In genomic region chr2:179049546-179050311, GRCh38 we compare ENCODE assay signal across 8 cellular contexts. TPM values are rescaled to one million over a fixed set of nuclear protein-coding genes. Genes with fewer than 3 reads are reported as not detected.
DNase-seq lines count a peak whose midpoint lies in the region; ATAC-seq and TF ChIP-seq lines count a peak whose summit lies in the region.

Gene CCDC141 (minus strand): TSS chr2:179050137. CDS start chr2:179049941, 196 bp downstream.

- no peaks in the 10 kb centered on the region for H3K9me2 ChIP-seq in OCI-LY7 (ENCODE audit: insufficient read depth, low read length)

- no TSS peak for BruUV-seq in OCI-LY7 (replicated peaks; lab: Mats Ljungman, UMichigan)

- H3K79me2 ChIP-seq in OCI-LY7 (ENCODE audit: insufficient read depth, low read depth, low read length): no peaks in the 10 kb centered on the region
- no peaks in the 10 kb centered on the region for H3K79me2 ChIP-seq in fibroblast of lung (ENCODE audit: control insufficient read depth, insufficient read depth, low read length)

- DNase-seq in OCI-LY7 (ENCODE audit: low spot score) (peak; percentile 24), fibroblast of lung (ENCODE audit: low read depth in 2 of 2) (peak in 1 of 2 donors; percentile 20), occipital lobe (lab: John Stamatoyannopoulos, UW) (no peak), dorsolateral prefrontal cortex (no peak), DMS114 treated with DMSO at 0.1 percent for 48 hours (lab: John Stamatoyannopoulos, UW; ENCODE audit: unreplicated experiment) (no peak)

- no peaks in the 10 kb centered on the region for H4K20me1 ChIP-seq in OCI-LY7 (ENCODE audit: insufficient read depth, low read length)
- H4K20me1 ChIP-seq in fibroblast of lung (ENCODE audit: control insufficient read depth, extremely low read depth, insufficient read depth, low read length): no peaks in the 10 kb centered on the region

- H3K27ac ChIP-seq in OCI-LY7 (ENCODE audit: low read depth, low read length, poor library complexity, severe bottlenecking) (no peak within 1 kb of the TSS), fibroblast of lung (ENCODE audit: insufficient read depth, low read length) (no peak within 1 kb of the TSS), dorsolateral prefrontal cortex (peak within 1 kb of the TSS in 1 of 59 donors; percentile 2)

- ATAC-seq in GM19025 (IDR thresholded peaks at IDR 0.05; ENCODE audit: low read depth, unreplicated experiment) (peak; percentile 51), HG02852 (IDR thresholded peaks at IDR 0.05; ENCODE audit: unreplicated experiment) (peak; percentile 74)

- POLR2A ChIA-PET in OCI-LY7 (lab: Charles Lee): interaction anchor here (0.6 to 4.6 kb wide), 15 partner anchors 8 to 1931 kb away, joined by 3 to 26 read pairs (median 4); no protein-coding TSS in a partner anchor

- CTCF ChIA-PET in OCI-LY7 (lab: Charles Lee; ENCODE audit: unreplicated experiment): interaction anchor here (0.9 kb wide), 1 partner anchor 19 kb away, joined by 3 read pairs; no protein-coding TSS in a partner anchor

- H3K36me3 ChIP-seq in OCI-LY7 (ENCODE audit: insufficient read depth, low read length): no peaks in the 10 kb centered on the region
- H3K36me3 ChIP-seq in fibroblast of lung (ENCODE audit: control insufficient read depth, insufficient read depth, low read length): no peaks in the 10 kb centered on the region
- no peaks in the 10 kb centered on the region for H3K36me3 ChIP-seq in skeletal muscle satellite cell (ENCODE audit: insufficient read depth, low read length)

- H3K4me3 ChIP-seq in OCI-LY7 (ENCODE audit: low read depth, low read length, poor library complexity, severe bottlenecking): no peak within 1 kb of the TSS
- H3K4me3 ChIP-seq in fibroblast of lung (replicated peaks in 1 of 4; ENCODE audit: control extremely low read depth in 1 of 4, insufficient read depth in 1 of 4, low read depth in 3 of 4, low read length in 4 of 4): peak within 1 kb of the TSS in 2 of 4 experiments; percentile 13 to 25
- H3K4me3 ChIP-seq in skeletal muscle satellite cell (ENCODE audit: low read length): peak within 1 kb of the TSS; percentile 43
- H3K4me3 ChIP-seq in dorsolateral prefrontal cortex: peak within 1 kb of the TSS in 8 of 59 donors; percentile 2 to 24 (median 8)

- TF ChIP-seq CTCF in OCI-LY7 (conservative IDR thresholded peaks at IDR 0.05; ENCODE audit: low read length): no peak
- TF ChIP-seq CTCF in fibroblast of lung (conservative IDR thresholded peaks at IDR 0.05 in 1 of 2, IDR thresholded peaks at IDR 0.05 in 1 of 2; ENCODE audit: low read depth in 1 of 2, low read length in 2 of 2): no peak
- no peak for TF ChIP-seq CTCF in dorsolateral prefrontal cortex (IDR thresholded peaks at IDR 0.05 in 54 of 56, conservative IDR thresholded peaks at IDR 0.05 in 2 of 56; ENCODE audit: low read depth in 1 of 56, partially characterized antibody in 56 of 56)

- no peaks in the 10 kb centered on the region for H3K27me3 ChIP-seq in fibroblast of lung (ENCODE audit: control insufficient read depth, insufficient read depth, low read length)
- H3K27me3 ChIP-seq in skeletal muscle satellite cell (ENCODE audit: control insufficient read depth, insufficient read depth, low read length): no peaks in the 10 kb centered on the region
- H3K27me3 ChIP-seq in dorsolateral prefrontal cortex: no peaks in the 10 kb centered on the region

- peaks cover 10% of the 10 kb centered on the region; the same call in 1 of the 2 replicates for H3K9me3 ChIP-seq in OCI-LY7 (ENCODE audit: low read length)
- H3K9me3 ChIP-seq in fibroblast of lung (ENCODE audit: control insufficient read depth, insufficient read depth, low read depth, low read length): no peaks in the 10 kb centered on the region
- H3K9me3 ChIP-seq in skeletal muscle satellite cell (replicated peaks; ENCODE audit: low read length): no peaks in the 10 kb centered on the region

- H2AFZ ChIP-seq in OCI-LY7 (ENCODE audit: low read length) (peak within 1 kb of the TSS; percentile 76; the same call in 1 of the 2 replicates), fibroblast of lung (ENCODE audit: low read length) (peak within 1 kb of the TSS; percentile 3)

- intact Hi-C loops in OCI-LY7 (cut with micrococcal nuclease; ENCODE audit: unreplicated experiment): no loop called here
- intact Hi-C loops in dorsolateral prefrontal cortex (cut with DNase I): no loop called here

- no peak within 1 kb of the TSS for H3K9ac ChIP-seq in fibroblast of lung (ENCODE audit: insufficient read depth, low read length)
- peak within 1 kb of the TSS; percentile 27 for H3K9ac ChIP-seq in skeletal muscle satellite cell (ENCODE audit: low read depth, low read length)

- H3K4me1 ChIP-seq in OCI-LY7 (ENCODE audit: insufficient read depth, low read length, poor library complexity, severe bottlenecking) (peaks cover 46% of the 10 kb centered on the region), fibroblast of lung (ENCODE audit: control insufficient read depth, extremely low read depth, insufficient read depth, low read length) (no peaks in the 10 kb centered on the region), skeletal muscle satellite cell (ENCODE audit: control insufficient read depth, insufficient read depth, low read length) (peaks cover 21% of the 10 kb centered on the region)

- H3K4me2 ChIP-seq in OCI-LY7 (ENCODE audit: low read length) (peak within 1 kb of the TSS; percentile 30), fibroblast of lung (ENCODE audit: extremely low read depth, insufficient read depth, low read length) (peak within 1 kb of the TSS; percentile 7), skeletal muscle satellite cell (ENCODE audit: low read length) (peak within 1 kb of the TSS; percentile 76)

RNA-seq across cellular contexts. Expression of gene CCDC141, which starts in this region (rescaled TPM):
- total RNA-seq in OCI-LY7 (2014; rRNA removed; shearing (Covaris generic)): 0.15 TPM in 1 of 2 replicates, not detected in the other
- 0.07 and 0.32 TPM in 2 replicates for total RNA-seq in OCI-LY7 (2022)
- total RNA-seq in fibroblast of lung: under 0.01 and 0.17 TPM in 2 replicates
- polyA plus RNA-seq in fibroblast of lung: 0.03 and 0.05 TPM in 2 replicates
- 0.03 TPM in 2 replicates for polyA plus RNA-seq in fibroblast of lung (2012)
- polyA minus RNA-seq in fibroblast of lung (ENCODE audit: low replicate concordance): not detected in 2 replicates
- total RNA-seq in skeletal muscle satellite cell (2012; rRNA removed): under 0.01 and 1.7 TPM in 2 replicates
- total RNA-seq in occipital lobe: 1.4 TPM
- 1 to 10 TPM in 90 of 120 experiments, under 1 TPM in 30; 0.22 to 4.1 (median 1.5) TPM for total RNA-seq in dorsolateral prefrontal cortex

Comparison
In these comparisons a context has a peak if more than half of its experiments do, and no peak if none do; other contexts are left out.
1. Peak in DNase-seq and H3K4me2 ChIP-seq in OCI-LY7; RNA of the gene not detected or under 1 TPM.
2. H3K4me2 ChIP-seq: peak in every context shown above with its lines; median percentile 76 in skeletal muscle satellite cell; 30 in OCI-LY7; 7 in fibroblast of lung.